8 cellular contexts compared by ENCODE assay signal in the genomic region with DNA sequence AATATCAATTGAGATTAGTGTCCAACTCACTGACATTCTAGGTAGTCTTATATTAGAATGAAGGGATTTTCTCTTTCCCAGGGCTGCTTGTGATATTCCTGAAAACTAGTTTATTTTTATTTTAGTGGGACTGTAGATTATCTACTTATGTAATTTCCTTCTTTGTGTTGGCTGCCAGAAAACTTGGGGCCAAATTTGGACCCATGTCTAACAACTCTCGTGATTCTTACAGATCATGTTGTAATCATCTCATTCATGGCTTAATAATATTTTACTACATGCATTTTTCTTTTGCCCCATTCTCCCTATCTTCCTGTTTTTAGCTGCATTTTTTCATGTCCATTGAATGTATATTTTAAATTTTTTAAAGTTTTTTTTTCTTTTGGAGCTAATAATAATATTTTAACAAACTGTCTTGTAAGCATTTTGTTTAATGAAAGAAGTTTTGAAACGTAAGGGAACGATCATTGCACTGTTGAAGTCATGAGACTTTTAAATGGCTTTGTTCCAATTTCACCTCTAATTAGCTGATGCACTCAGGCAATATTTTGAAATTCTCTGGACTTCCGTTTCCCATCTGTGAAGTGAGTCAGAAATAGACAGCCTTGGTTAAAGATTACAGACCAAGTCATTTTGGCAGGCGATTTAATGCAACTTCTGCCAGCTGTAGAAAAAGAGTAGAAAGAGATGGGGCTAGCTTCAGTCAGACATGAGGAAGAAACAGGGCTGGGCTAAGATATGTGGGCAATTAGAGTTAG. TPM values are rescaled to one million over a fixed set of nuclear protein-coding genes. Genes with fewer than 3 reads are reported as not detected.
DNase-seq lines count a peak whose midpoint lies in the region; ATAC-seq and TF ChIP-seq lines count a peak whose summit lies in the region.
"Had no signal": no experiment of that assay in that cellular context is flagged by ENCODE, and none has a peak within 500 bp of the region (broad histone marks: within the 10 kb centered on the region; RNA-seq: fewer than 3 reads in every experiment).

No MANE protein-coding gene starts in this region.

- dilution Hi-C loops in mammary epithelial cell (cut with HindIII; ENCODE audit: low sequenced_read_pairs) = no loop called here

- CTCF ChIA-PET in mammary epithelial cell (lab: Charles Lee; ENCODE audit: low non-redundant PET) = no interaction called here

- no TSS peak for BruUV-seq in mammary epithelial cell (replicated peaks; lab: Mats Ljungman, UMichigan)

- H3K79me2 ChIP-seq in mammary epithelial cell (ENCODE audit: insufficient read depth, low read length) = no peaks in the 10 kb centered on the region

- intact Hi-C loops in mammary epithelial cell (cut with micrococcal nuclease) = no loop called here

- H3K9me3 ChIP-seq in mammary epithelial cell (replicated peaks; ENCODE audit: insufficient read depth, low read length) = no peaks in the 10 kb centered on the region

- H3K27ac ChIP-seq in mammary epithelial cell (ENCODE audit: insufficient read depth, low read depth, low read length) = no peak overlapping the region

- H3K36me3 ChIP-seq in mammary epithelial cell (ENCODE audit: insufficient read depth, low read length) = no peaks in the 10 kb centered on the region

- DNase-seq in mammary epithelial cell (peak; percentile 36), stromal cell of bone marrow (ENCODE audit: low read depth) (peak; percentile 95), NCI-H1930 (lab: John Stamatoyannopoulos, UW) (no peak), NCI-H82 treated with DMSO at 0.1 percent for 48 hours (lab: John Stamatoyannopoulos, UW; ENCODE audit: unreplicated experiment) (no peak)
- no peak for DNase-seq in effector CD4-positive, alpha-beta T cell
- DNase-seq: NCI-H510A had no signal

- no peak overlapping the region for H3K4me3 ChIP-seq in mammary epithelial cell (replicated peaks in 1 of 3; ENCODE audit: insufficient read depth in 1 of 3, low read depth in 2 of 3, low read length in 3 of 3)

- in situ Hi-C loops in mammary epithelial cell (cut with MboI; ENCODE audit: low sequenced_read_pairs in 2 of 2) = no loop called here

- no peak overlapping the region for H3K4me2 ChIP-seq in mammary epithelial cell (ENCODE audit: insufficient read depth, low read depth, low read length)

- no peak overlapping the region for H3K9ac ChIP-seq in mammary epithelial cell (ENCODE audit: insufficient read depth, low read length)

- no peaks in the 10 kb centered on the region for H3K27me3 ChIP-seq in mammary epithelial cell (ENCODE audit: insufficient read depth, low read length)

- 2% methylated on average over 5 of the region's 5 CpGs for WGBS in mammary epithelial cell (ENCODE audit: low coverage, missing lambda C conversion rate)

- no peaks in the 10 kb centered on the region for H3K4me1 ChIP-seq in mammary epithelial cell (ENCODE audit: insufficient read depth, low read length)

- peak; percentile 96 for ATAC-seq in GM19452 (IDR thresholded peaks at IDR 0.05; ENCODE audit: unreplicated experiment)
- ATAC-seq in HG03460 (IDR thresholded peaks at IDR 0.05; ENCODE audit: unreplicated experiment) = peak; percentile 97

- no peak overlapping the region for H2AFZ ChIP-seq in mammary epithelial cell (ENCODE audit: low read depth, low read length)

- no peaks in the 10 kb centered on the region for H4K20me1 ChIP-seq in mammary epithelial cell (ENCODE audit: insufficient read depth, low read length)

- no peak for TF ChIP-seq CTCF in mammary epithelial cell (conservative IDR thresholded peaks at IDR 0.05 in 1 of 2, IDR thresholded peaks at IDR 0.05 in 1 of 2; ENCODE audit: extremely low read depth in 1 of 2, insufficient read depth in 1 of 2, low read depth in 1 of 2, low read length in 2 of 2)

RNA-seq across cellular contexts. Expression of a gene that starts 14.3 kb away (rescaled TPM):
- not detected for total RNA-seq in mammary epithelial cell
- polyA plus RNA-seq in mammary epithelial cell = not detected
- not detected for polyA minus RNA-seq in mammary epithelial cell

RNA-seq across cellular contexts. Expression of a gene that starts 23.1 kb away (rescaled TPM):
- total RNA-seq in mammary epithelial cell = not detected
- polyA plus RNA-seq in mammary epithelial cell = not detected
- not detected for polyA minus RNA-seq in mammary epithelial cell

Comparison
In these comparisons a context has a peak if more than half of its experiments do, and no peak if none do; other contexts are left out.
1. DNase-seq: peak in mammary epithelial cell (single experiment) and stromal cell of bone marrow (single experiment); none in effector CD4-positive, alpha-beta T cell (single experiment), NCI-H1930 (0 of 2) and NCI-H82 treated with DMSO at 0.1 percent for 48 hours (single experiment).